Comparison of ENCODE assay signal across 22 cellular contexts in genomic region chr3:138222888-138223287, GRCh38. TPM values are rescaled to one million over a fixed set of nuclear protein-coding genes. Genes with fewer than 3 reads are reported as not detected.
A peak's percentile ranks its signal among the peaks of the same experiment; 100 is the strongest.
DNase-seq lines count a peak whose midpoint lies in the region; ATAC-seq and TF ChIP-seq lines count a peak whose summit lies in the region.
"Had no signal": no experiment of that assay in that cellular context is flagged by ENCODE, and none has a peak within 500 bp of the region (broad histone marks: within the 10 kb centered on the region; RNA-seq: fewer than 3 reads in every experiment).

No MANE protein-coding gene starts in this region.

- no peaks in the 10 kb centered on the region for H3K27me3 ChIP-seq in neural progenitor cell
- H3K27me3 ChIP-seq: gastrocnemius medialis, Peyer's patch, sigmoid colon, SJCRH30 had no signal

- peaks cover 2 to 10% of the 10 kb centered on the region in 2 donors for H3K36me3 Mint-ChIP-seq in activated T-cell treated with anti-CD3 and anti-CD28 coated beads, Interleukin-2, amount 50 U/mL, for 72 hours (ENCODE audit: insufficient read depth in 2 of 2)
- H3K36me3 Mint-ChIP-seq in T-helper 17 cell (ENCODE audit: low read depth) = peaks cover 10% of the 10 kb centered on the region
- peaks cover 13% of the 10 kb centered on the region for H3K36me3 Mint-ChIP-seq in endothelial cell (ENCODE audit: low read depth, unreplicated experiment)
- H3K36me3 Mint-ChIP-seq in neural progenitor cell = peaks cover 17% of the 10 kb centered on the region

- no peaks in the 10 kb centered on the region for H3K4me1 ChIP-seq in neural progenitor cell
- H3K4me1 ChIP-seq: Peyer's patch, SJCRH30 had no signal

- peaks cover 19% of the 10 kb centered on the region for H3K36me3 ChIP-seq in neural progenitor cell

- no peak overlapping the region for H3K4me2 ChIP-seq in neural progenitor cell

- peak in 1 of 2 donors; percentile 54 for ATAC-seq in activated T-cell treated with anti-CD3 and anti-CD28 coated beads, Interleukin-2, amount 50 U/mL, for 72 hours (replicated peaks in 1 of 2)
- no peak for ATAC-seq in T-helper 17 cell
- ATAC-seq in stimulated activated naive CD8-positive, alpha-beta T cell treated with anti-CD3 and anti-CD28 coated beads, Interleukin-15, amount 100 ng/mL, for 72 hours = peak; percentile 74
- no peak for ATAC-seq in HG03139 (IDR thresholded peaks at IDR 0.05; ENCODE audit: unreplicated experiment)
- ATAC-seq: esophagus mucosa, gastrocnemius medialis had no signal

- H3K79me2 ChIP-seq in neural progenitor cell (ENCODE audit: low read depth) = peaks cover 46% of the 10 kb centered on the region

- H3K27me3 Mint-ChIP-seq in activated T-cell treated with anti-CD3 and anti-CD28 coated beads, Interleukin-2, amount 50 U/mL, for 72 hours (ENCODE audit: low read depth) = no peaks in the 10 kb centered on the region
- H3K27me3 Mint-ChIP-seq in T-helper 17 cell (no peaks in the 10 kb centered on the region), endothelial cell (ENCODE audit: unreplicated experiment) (peaks cover 1% of the 10 kb centered on the region), neural progenitor cell (ENCODE audit: insufficient read depth, low read depth) (no peaks in the 10 kb centered on the region)
- no peaks in the 10 kb centered on the region for H3K27me3 Mint-ChIP-seq in stimulated activated naive CD8-positive, alpha-beta T cell treated with anti-CD3 and anti-CD28 coated beads, Interleukin-15, amount 100 ng/mL, for 72 hours
- H3K27me3 Mint-ChIP-seq: IgD-negative memory B cell, naive B cell had no signal

- DNase-seq in activated T-cell treated with anti-CD3 and anti-CD28 coated beads, Interleukin-2, amount 50 U/mL, for 72 hours = no peak
- DNase-seq in activated T-cell treated with anti-CD3 and anti-CD28 coated beads for 4 hours (no peak), T-helper 17 cell (no peak), endothelial cell (ENCODE audit: low spot score) (no peak), NCI-H2196 treated with DMSO at 0.1 percent for 48 hours (lab: John Stamatoyannopoulos, UW; ENCODE audit: unreplicated experiment) (no peak), neural progenitor cell (ENCODE audit: low spot score) (no peak)
- no peak for DNase-seq in stimulated activated naive CD8-positive, alpha-beta T cell treated with anti-CD3 and anti-CD28 coated beads, Interleukin-15, amount 100 ng/mL, for 72 hours
- DNase-seq: effector CD4-positive, alpha-beta T cell; gastrocnemius medialis; mesenchymal stem cell; MM.1S; naive B cell; NCI-H1930; NCI-H446; Peyer's patch; sigmoid colon; SJCRH30 had no signal

- no peak overlapping the region for H3K9ac ChIP-seq in neural progenitor cell

- H3K27ac ChIP-seq in neural progenitor cell = no peak overlapping the region
- H3K27ac ChIP-seq: C4-2B, gastrocnemius medialis, SJCRH30 had no signal

- peaks cover 47% of the 10 kb centered on the region for H4K20me1 ChIP-seq in neural progenitor cell (ENCODE audit: low read depth)

- no peaks in the 10 kb centered on the region for H3K9me3 Mint-ChIP-seq in activated T-cell treated with anti-CD3 and anti-CD28 coated beads, Interleukin-2, amount 50 U/mL, for 72 hours
- H3K9me3 Mint-ChIP-seq in endothelial cell (ENCODE audit: unreplicated experiment) = no peaks in the 10 kb centered on the region
- no peaks in the 10 kb centered on the region for H3K9me3 Mint-ChIP-seq in stimulated activated naive CD8-positive, alpha-beta T cell treated with anti-CD3 and anti-CD28 coated beads, Interleukin-15, amount 100 ng/mL, for 72 hours
- no peaks in the 10 kb centered on the region for H3K9me3 Mint-ChIP-seq in neural progenitor cell
- H3K9me3 Mint-ChIP-seq: activated naive CD4-positive, alpha-beta T cell treated with anti-CD3 and anti-CD28 coated beads, Interleukin-2, amount 50 U/mL, for 72 hours; IgD-negative memory B cell; naive B cell had no signal

- no peak overlapping the region for H2AFZ ChIP-seq in neural progenitor cell (replicated peaks)

- H3K4me1 Mint-ChIP-seq in activated T-cell treated with anti-CD3 and anti-CD28 coated beads, Interleukin-2, amount 50 U/mL, for 72 hours (ENCODE audit: low read depth) = peaks cover 38% of the 10 kb centered on the region
- H3K4me1 Mint-ChIP-seq in T-helper 17 cell = peaks cover 43% of the 10 kb centered on the region
- peaks cover 21% of the 10 kb centered on the region for H3K4me1 Mint-ChIP-seq in endothelial cell (ENCODE audit: unreplicated experiment)
- peaks cover 44% of the 10 kb centered on the region for H3K4me1 Mint-ChIP-seq in stimulated activated naive CD8-positive, alpha-beta T cell treated with anti-CD3 and anti-CD28 coated beads, Interleukin-15, amount 100 ng/mL, for 72 hours
- peaks cover 6% of the 10 kb centered on the region for H3K4me1 Mint-ChIP-seq in neural progenitor cell

- H3F3A ChIP-seq in neural progenitor cell (ENCODE audit: low read depth) = no peaks in the 10 kb centered on the region

- H3K9me3 ChIP-seq in T-helper 17 cell (ENCODE audit: control insufficient read depth, low read length, poor library complexity, severe bottlenecking) (no peaks in the 10 kb centered on the region), neural progenitor cell (ENCODE audit: low read depth) (no peaks in the 10 kb centered on the region)
- H3K9me3 ChIP-seq: gastrocnemius medialis, Peyer's patch, sigmoid colon, SJCRH30 had no signal

- H3K4me3 ChIP-seq in neural progenitor cell = no peak overlapping the region
- H3K4me3 ChIP-seq: gastrocnemius medialis, Peyer's patch, sigmoid colon, SJCRH30 had no signal

- H3K4me3 Mint-ChIP-seq in activated T-cell treated with anti-CD3 and anti-CD28 coated beads, Interleukin-2, amount 50 U/mL, for 72 hours = peak overlapping the region in 1 of 2 donors; percentile 47
- no peak overlapping the region for H3K4me3 Mint-ChIP-seq in T-helper 17 cell
- H3K4me3 Mint-ChIP-seq in endothelial cell (ENCODE audit: unreplicated experiment) = no peak overlapping the region
- H3K4me3 Mint-ChIP-seq in stimulated activated naive CD8-positive, alpha-beta T cell treated with anti-CD3 and anti-CD28 coated beads, Interleukin-15, amount 100 ng/mL, for 72 hours = no peak overlapping the region
- H3K4me3 Mint-ChIP-seq in neural progenitor cell = no peak overlapping the region
- H3K4me3 Mint-ChIP-seq: IgD-negative memory B cell, naive B cell had no signal

- peak overlapping the region; percentile 79 for H3K27ac Mint-ChIP-seq in activated T-cell treated with anti-CD3 and anti-CD28 coated beads, Interleukin-2, amount 50 U/mL, for 72 hours
- H3K27ac Mint-ChIP-seq in T-helper 17 cell (peak overlapping the region; percentile 41), endothelial cell (ENCODE audit: unreplicated experiment) (peak overlapping the region; percentile 19), neural progenitor cell (no peak overlapping the region)
- H3K27ac Mint-ChIP-seq in stimulated activated naive CD8-positive, alpha-beta T cell treated with anti-CD3 and anti-CD28 coated beads, Interleukin-15, amount 100 ng/mL, for 72 hours = peak overlapping the region; percentile 50 to 87
- H3K27ac Mint-ChIP-seq: IgD-negative memory B cell had no signal

- TF ChIP-seq CTCF in endothelial cell (IDR thresholded peaks at IDR 0.05; ENCODE audit: unreplicated experiment) = no peak
- TF ChIP-seq CTCF in neural progenitor cell (IDR thresholded peaks at IDR 0.05) = no peak

RNA-seq across cellular contexts. Expression of gene ARMC8, which starts 35.8 kb away (rescaled TPM):
- 10 to 100 TPM; 36.8 to 40.2 TPM for total RNA-seq in activated T-cell treated with anti-CD3 and anti-CD28 coated beads, Interleukin-2, amount 50 U/mL, for 72 hours
- total RNA-seq in T-helper 17 cell = 10 to 100 TPM; 55.6 to 75.8 TPM
- 39.6 TPM for total RNA-seq in endothelial cell (ENCODE audit: unreplicated experiment)
- total RNA-seq in neural progenitor cell (ENCODE audit: low replicate concordance) = 61.9 and 80.3 TPM in 2 replicates

RNA-seq across cellular contexts. Expression of gene DBR1, which starts 48.2 kb away (rescaled TPM):
- 10 to 100 TPM; 22.0 TPM for total RNA-seq in activated T-cell treated with anti-CD3 and anti-CD28 coated beads, Interleukin-2, amount 50 U/mL, for 72 hours
- total RNA-seq in T-helper 17 cell (10 to 100 TPM; 19.5 TPM), endothelial cell (ENCODE audit: unreplicated experiment) (15.7 TPM), neural progenitor cell (ENCODE audit: low replicate concordance) (20.2 and 32.1 TPM in 2 replicates)
